ENCODE assay signal across 8 cellular contexts in genomic region chr6:33312361-33313104, GRCh38. TPM values are rescaled to one million over a fixed set of nuclear protein-coding genes. Genes with fewer than 3 reads are reported as not detected.
DNase-seq lines count a peak whose midpoint lies in the region; TF ChIP-seq lines count a peak whose summit lies in the region.

No MANE protein-coding gene starts in this region.

- no peaks in the 10 kb centered on the region for H3K9me3 ChIP-seq in endodermal cell (ENCODE audit: control insufficient read depth, low read length)

- TF ChIP-seq CTCF in HL-60 (IDR thresholded peaks at IDR 0.05; ENCODE audit: insufficient read depth, low read length) (no peak), endodermal cell (conservative IDR thresholded peaks at IDR 0.05) (peak; percentile 17)

- H3K27ac ChIP-seq in HL-60 (replicated peaks) (peak overlapping the region; percentile 98), endodermal cell (ENCODE audit: low read depth, low read length) (no peak overlapping the region)

- no peaks in the 10 kb centered on the region for H3K27me3 ChIP-seq in HL-60 (ENCODE audit: insufficient read depth, poor library complexity, severe bottlenecking)
- peaks cover 20% of the 10 kb centered on the region for H3K27me3 ChIP-seq in endodermal cell (ENCODE audit: control insufficient read depth, insufficient read depth, low read length, poor library complexity, severe bottlenecking)

- H3K4me1 ChIP-seq in endodermal cell (ENCODE audit: control insufficient read depth, insufficient read depth, low read length): no peaks in the 10 kb centered on the region

- DNase-seq in EL (peak; percentile 69), HL-60 (ENCODE audit: low read depth in 1 of 2, low spot score in 1 of 2) (peak in 1 of 2 experiments; percentile 71), NK-92 (lab: John Stamatoyannopoulos, UW; ENCODE audit: unreplicated experiment) (peak; percentile 26), endodermal cell (peak; percentile 92), midbrain (lab: John Stamatoyannopoulos, UW) (peak; percentile 58), retina (no peak)
- peak; percentile 79 for DNase-seq in activated CD8-positive, alpha-beta memory T cell treated with anti-CD3 and anti-CD28 coated beads, Interleukin-2, amount 50 U/mL, for 1 hour (ENCODE audit: extremely low read depth)
- peak; percentile 66 for DNase-seq in stimulated activated CD8-positive, alpha-beta memory T cell treated with anti-CD3 and anti-CD28 coated beads, Interleukin-4, amount 100 ng/mL, for 24 hours (ENCODE audit: low read depth)

- peak overlapping the region; percentile 48 for H3K27ac Mint-ChIP-seq in endodermal cell

- no peaks in the 10 kb centered on the region for H3K36me3 ChIP-seq in endodermal cell (ENCODE audit: control insufficient read depth, insufficient read depth, low read length)

- peaks cover 28% of the 10 kb centered on the region for H3K4me1 Mint-ChIP-seq in endodermal cell

- peak overlapping the region; percentile 31 for H3K9ac ChIP-seq in endodermal cell (ENCODE audit: extremely low read depth, low read length, poor library complexity, severe bottlenecking)

- H3K4me3 ChIP-seq in HL-60 (replicated peaks; ENCODE audit: insufficient read depth, low read length) (peak overlapping the region; percentile 66), endodermal cell (ENCODE audit: low read length) (peak overlapping the region; percentile 75)

- no peaks in the 10 kb centered on the region for H3K9me3 Mint-ChIP-seq in endodermal cell

- peak overlapping the region; percentile 74 for H3K4me3 Mint-ChIP-seq in endodermal cell

- peaks cover 4% of the 10 kb centered on the region for H3K36me3 Mint-ChIP-seq in endodermal cell (ENCODE audit: low read depth)

- H3K27me3 Mint-ChIP-seq in endodermal cell (ENCODE audit: insufficient read depth): peaks cover 13% of the 10 kb centered on the region

- WGBS in endodermal cell (ENCODE audit: insufficient coverage in 1 of 2, insufficient read length in 1 of 2), 2 experiments: 6 to 11% methylated on average over 18 to 29 of the region's 29 CpGs

RNA-seq across cellular contexts. Expression of gene TAPBP, which starts 1.3 kb away (rescaled TPM):
- total RNA-seq in endodermal cell: 10 to 100 TPM in 1 of 2 donors, 1 to 10 TPM in 1; 7.0 to 11.1 TPM
- 13.5 TPM for polyA plus RNA-seq in endodermal cell (2013, experiment 1 of 2)
- polyA plus RNA-seq in endodermal cell (2013, experiment 2 of 2): 12.4 TPM

RNA-seq across cellular contexts. Expression of gene ZBTB22, which starts 5.0 kb away (rescaled TPM):
- total RNA-seq in endodermal cell: 10 to 100 TPM; 15.2 to 19.8 TPM
- polyA plus RNA-seq in endodermal cell (2013, experiment 1 of 2): 26.5 TPM
- polyA plus RNA-seq in endodermal cell (2013, experiment 2 of 2): 20.6 TPM

RNA-seq across cellular contexts. Expression of gene DAXX, which starts 10.2 kb away (rescaled TPM):
- 10 to 100 TPM; 51.2 to 52.6 TPM for total RNA-seq in endodermal cell
- polyA plus RNA-seq in endodermal cell (2013, experiment 1 of 2): 50.9 TPM
- polyA plus RNA-seq in endodermal cell (2013, experiment 2 of 2): 48.1 TPM

RNA-seq across cellular contexts. Expression of gene RGL2, which starts 13.8 kb away (rescaled TPM):
- 10 to 100 TPM; 85.6 to 98.0 TPM for total RNA-seq in endodermal cell
- polyA plus RNA-seq in endodermal cell (2013, experiment 1 of 2): 54.9 TPM
- 46.3 TPM for polyA plus RNA-seq in endodermal cell (2013, experiment 2 of 2)

RNA-seq across cellular contexts. Expression of gene PFDN6, which starts 23.1 kb away (rescaled TPM):
- 10 to 100 TPM; 69.9 to 86.4 TPM for total RNA-seq in endodermal cell
- polyA plus RNA-seq in endodermal cell (2013, experiment 1 of 2): 91.1 TPM
- 84.9 TPM for polyA plus RNA-seq in endodermal cell (2013, experiment 2 of 2)
